Comparison of ENCODE assay signal across 24 cellular contexts in the genomic region with DNA sequence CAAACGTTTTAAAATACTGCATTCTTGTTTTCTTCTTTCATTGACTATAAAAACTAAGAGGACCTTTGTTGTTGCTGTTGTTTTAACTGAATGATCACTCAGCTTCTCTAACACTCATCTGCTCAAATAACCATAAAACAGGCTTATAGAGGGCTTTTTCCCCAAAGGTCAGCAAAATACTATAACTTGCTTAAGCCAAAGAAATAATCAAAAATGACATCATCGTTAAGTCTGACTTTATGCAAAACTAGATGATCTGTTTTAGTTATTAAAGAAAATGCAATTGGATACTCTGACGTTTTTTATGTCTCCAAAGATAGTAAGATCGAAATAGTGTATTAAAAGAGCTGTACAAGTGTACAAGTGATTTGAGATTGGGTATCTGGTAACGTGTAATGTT.
DNase-seq lines count a peak whose midpoint lies in the region; ATAC-seq, FAIRE-seq and TF ChIP-seq lines count a peak whose summit lies in the region.
"Had no signal": no experiment of that assay in that cellular context is flagged by ENCODE, and none has a peak within 500 bp of the region (broad histone marks: within the 10 kb centered on the region; RNA-seq: fewer than 3 reads in every experiment).

No MANE protein-coding gene starts in this region.

- H4K5ac ChIP-seq in H9 (ENCODE audit: insufficient read length, low read depth, low read length) = no peak overlapping the region

- H3K36me3 ChIP-seq in ACC112 (ENCODE audit: insufficient read depth, low read length) (no peaks in the 10 kb centered on the region), K562 (ENCODE audit: control insufficient read depth, insufficient read depth, low read length) (no peaks in the 10 kb centered on the region), neuronal stem cell (replicated peaks in 1 of 2; ENCODE audit: control insufficient read depth in 2 of 2, insufficient read depth in 2 of 2, low read length in 2 of 2) (peaks cover 0 to 40% of the 10 kb centered on the region in 2 donors)
- H3K36me3 ChIP-seq: adrenal gland, colonic mucosa, sigmoid colon, stomach, transverse colon had no signal

- no peak overlapping the region for H2BK120ac ChIP-seq in neuronal stem cell (ENCODE audit: low read depth, low read length)
- no peak overlapping the region for H2BK120ac ChIP-seq in H9 (ENCODE audit: low read depth, low read length, poor library complexity, severe bottlenecking)

- TF ChIP-seq POLR2A in K562 (conservative IDR thresholded peaks at IDR 0.05) = no peak

- H3K79me2 ChIP-seq in ACC112 (ENCODE audit: control insufficient read depth, insufficient read depth, low read length, unreplicated experiment) (no peaks in the 10 kb centered on the region), K562 (ENCODE audit: control insufficient read depth, insufficient read depth, low read length) (no peaks in the 10 kb centered on the region), H9 (ENCODE audit: insufficient read depth, low read length) (no peaks in the 10 kb centered on the region)

- no peak overlapping the region for H4K91ac ChIP-seq in neuronal stem cell (ENCODE audit: low read depth, low read length, poor library complexity)
- no peak overlapping the region for H4K91ac ChIP-seq in H9 (ENCODE audit: insufficient read length, low read depth, low read length)

- intact Hi-C loops in K562 (cut with micrococcal nuclease) = no loop called here

- H2BK12ac ChIP-seq in neuronal stem cell (ENCODE audit: low read length) = no peak overlapping the region
- no peak overlapping the region for H2BK12ac ChIP-seq in H9 (ENCODE audit: insufficient read length, low read depth, low read length)

- H3K79me1 ChIP-seq in neuronal stem cell (ENCODE audit: low read depth, low read length) (no peaks in the 10 kb centered on the region), H9 (ENCODE audit: insufficient read depth, low read depth, low read length, poor library complexity, severe bottlenecking) (no peaks in the 10 kb centered on the region)

- H3K9me3 Mint-ChIP-seq in HFFc6 (no peaks in the 10 kb centered on the region), H9 (no peaks in the 10 kb centered on the region)
- no peaks in the 10 kb centered on the region for H3K9me3 Mint-ChIP-seq in activated T-cell treated with anti-CD3 and anti-CD28 coated beads, Interleukin-2, amount 50 U/mL, for 24 hours

- no peak for FAIRE-seq in K562 (lab: Jason Lieb, UNC)
- FAIRE-seq in frontal cortex (lab: Jason Lieb, UNC) = no peak
- FAIRE-seq: GM19239 had no signal

- H3K56ac ChIP-seq in H9 (ENCODE audit: insufficient read length, low read depth, low read length) = no peak overlapping the region

- CTCF ChIA-PET in K562 (lab: Yijun Ruan, JAX; ENCODE audit: low intra/inter-chr PET ratio) = no interaction called here

- no peak for TF ChIP-seq CTCF in HFFc6 (IDR thresholded peaks at IDR 0.05)
- TF ChIP-seq CTCF in K562 (IDR thresholded peaks at IDR 0.05 in 2 of 3, conservative IDR thresholded peaks at IDR 0.05 in 1 of 3; ENCODE audit: insufficient read depth in 2 of 3, low read depth in 1 of 3, low read length in 3 of 3) = no peak
- TF ChIP-seq CTCF in H9 (conservative IDR thresholded peaks at IDR 0.05) = no peak

- H3K27ac Mint-ChIP-seq in HFFc6 (peak overlapping the region; percentile 80), H9 (peak overlapping the region in 1 of 3 experiments; percentile 8; a peak in 2 of 7 replicates)
- no peak overlapping the region for H3K27ac Mint-ChIP-seq in activated T-cell treated with anti-CD3 and anti-CD28 coated beads, Interleukin-2, amount 50 U/mL, for 24 hours

- in situ Hi-C loops in K562 (cut with MboI) = no loop called here

- H3K9me1 ChIP-seq in K562 (ENCODE audit: control insufficient read depth, insufficient read depth, low read length) = no peaks in the 10 kb centered on the region

- H3K27me3 Mint-ChIP-seq in HFFc6 (ENCODE audit: insufficient read depth) = no peaks in the 10 kb centered on the region; the same call in 1 of the 2 replicates
- no peaks in the 10 kb centered on the region for H3K27me3 Mint-ChIP-seq in activated T-cell treated with anti-CD3 and anti-CD28 coated beads, Interleukin-2, amount 50 U/mL, for 24 hours
- H3K27me3 Mint-ChIP-seq in H9 (ENCODE audit: low read depth) = no peaks in the 10 kb centered on the region
- H3K27me3 Mint-ChIP-seq: progenitor cell of endocrine pancreas had no signal

- H2AFZ ChIP-seq in ACC112 (ENCODE audit: low read length, unreplicated experiment) (peak overlapping the region; percentile 49), K562 (ENCODE audit: low read depth, low read length) (no peak overlapping the region), neuronal stem cell (ENCODE audit: low read length) (no peak overlapping the region), H9 (ENCODE audit: low read length) (no peak overlapping the region)

- H3K4me1 ChIP-seq in ACC112 (ENCODE audit: control insufficient read depth, insufficient read depth, low read length, unreplicated experiment) (peaks cover 30% of the 10 kb centered on the region), K562 (replicated peaks in 1 of 2; ENCODE audit: control insufficient read depth in 2 of 2, insufficient read depth in 2 of 2, low read length in 2 of 2) (no peaks in the 10 kb centered on the region), neuronal stem cell (ENCODE audit: control insufficient read depth in 2 of 2, insufficient read depth in 1 of 2, low read depth in 1 of 2, low read length in 2 of 2) (peaks cover 3 to 15% of the 10 kb centered on the region in 2 donors), H9 (ENCODE audit: insufficient read depth, low read length) (no peaks in the 10 kb centered on the region)
- H3K4me1 ChIP-seq: adrenal gland, colonic mucosa had no signal

- H3K27ac ChIP-seq in ACC112 (ENCODE audit: low read depth, low read length) (peak overlapping the region; percentile 80), K562 (ENCODE audit: extremely low read depth, low read depth, low read length) (no peak overlapping the region), neuronal stem cell (replicated peaks; ENCODE audit: low read length) (peak overlapping the region; percentile 18), H9 (ENCODE audit: insufficient read length, low read depth, low read length) (no peak overlapping the region)
- H3K27ac ChIP-seq: adrenal gland, colonic mucosa, sigmoid colon, SK-N-MC, stomach, transverse colon had no signal

- H3T11ph ChIP-seq in H9 (ENCODE audit: low read length) = no peak overlapping the region

- TF ChIP-seq EP300 in K562 (IDR thresholded peaks at IDR 0.05; ENCODE audit: low read length) = no peak

- WGBS in K562 (ENCODE audit: insufficient coverage, low coverage, missing lambda C conversion rate) = 2% methylated on average over 5 of the region's 5 CpGs
- WGBS in neuronal stem cell (ENCODE audit: extremely low coverage in 2 of 2, insufficient read length in 2 of 2, insufficient replicate concordance in 1 of 2), 2 donors = no CpG with 5 or more reads among the region's 5 CpGs
- WGBS in H9 (ENCODE audit: extremely low coverage, insufficient read length, low lambda C conversion rate) = no CpG with 5 or more reads among the region's 5 CpGs

- no peaks in the 10 kb centered on the region for H3K23me2 ChIP-seq in H9 (ENCODE audit: insufficient read length, low read depth, low read length, poor library complexity, severe bottlenecking)

- H3K4me2 ChIP-seq in K562 (ENCODE audit: insufficient read depth, low read length) (no peak overlapping the region), neuronal stem cell (ENCODE audit: insufficient read depth, low read length, poor library complexity, severe bottlenecking) (no peak overlapping the region), H9 (ENCODE audit: insufficient read depth, insufficient read length, low read length) (no peak overlapping the region)

- POLR2A ChIA-PET in K562 (lab: Yijun Ruan, JAX) = no interaction called here

- peak overlapping the region; percentile 63 for H3K4me3 Mint-ChIP-seq in HFFc6
- no peak overlapping the region for H3K4me3 Mint-ChIP-seq in activated T-cell treated with anti-CD3 and anti-CD28 coated beads, Interleukin-2, amount 50 U/mL, for 24 hours
- no peak overlapping the region for H3K4me3 Mint-ChIP-seq in H9

- no peak for TF ChIP-seq RAD21 in K562 (CRISPR knock-in tag; conservative IDR thresholded peaks at IDR 0.05 in 1 of 2, IDR thresholded peaks at IDR 0.05 in 1 of 2)

- H3K4me1 Mint-ChIP-seq in HFFc6 (ENCODE audit: low read depth) = peaks cover 47% of the 10 kb centered on the region
- H3K4me1 Mint-ChIP-seq in activated T-cell treated with anti-CD3 and anti-CD28 coated beads, Interleukin-2, amount 50 U/mL, for 24 hours (ENCODE audit: low read depth) = no peaks in the 10 kb centered on the region
- peaks cover 7 to 21% of the 10 kb centered on the region in 2 experiments for H3K4me1 Mint-ChIP-seq in H9

- H3K36me3 Mint-ChIP-seq in HFFc6 (ENCODE audit: low read depth) (peaks cover 23% of the 10 kb centered on the region), H9 (ENCODE audit: insufficient read depth in 1 of 3, low read depth in 3 of 3) (peaks cover 2 to 24% (median 11%) of the 10 kb centered on the region in 3 experiments; a peak in 4 of 7 replicates)
- H3K36me3 Mint-ChIP-seq in activated T-cell treated with anti-CD3 and anti-CD28 coated beads, Interleukin-2, amount 50 U/mL, for 24 hours (ENCODE audit: low read depth) = no peaks in the 10 kb centered on the region

- no TSS peak for BruUV-seq in K562 (replicated peaks; lab: Mats Ljungman, UMichigan)

- H3K27me3 ChIP-seq in ACC112 (ENCODE audit: insufficient read depth, low read length) (no peaks in the 10 kb centered on the region), K562 (ENCODE audit: control insufficient read depth in 2 of 2, insufficient read depth in 2 of 2, low read length in 2 of 2) (no peaks in the 10 kb centered on the region), neuronal stem cell (ENCODE audit: control insufficient read depth in 3 of 3, insufficient read depth in 3 of 3, low read depth in 1 of 3, low read length in 3 of 3) (no peaks in the 10 kb centered on the region), H9 (ENCODE audit: insufficient read depth, low read length) (no peaks in the 10 kb centered on the region)
- H3K27me3 ChIP-seq: adrenal gland, colonic mucosa, sigmoid colon, stomach, transverse colon had no signal

- no peaks in the 10 kb centered on the region for H3K9me3 ChIP-seq in K562 (replicated peaks; ENCODE audit: control insufficient read depth, insufficient read depth, low read depth, low read length)
- H3K9me3 ChIP-seq in neuronal stem cell (replicated peaks in 1 of 2; ENCODE audit: control insufficient read depth in 2 of 2, insufficient read depth in 1 of 2, low read depth in 1 of 2, low read length in 2 of 2) = no peaks in the 10 kb centered on the region
- no peaks in the 10 kb centered on the region for H3K9me3 ChIP-seq in H9 (ENCODE audit: control insufficient read depth, low read depth, low read length)
- H3K9me3 ChIP-seq: adrenal gland, colonic mucosa, sigmoid colon, stomach, transverse colon had no signal

- H2AK5ac ChIP-seq in neuronal stem cell (ENCODE audit: low read depth, low read length) (no peak overlapping the region), H9 (ENCODE audit: insufficient read length, low read length) (no peak overlapping the region)

- H3K23ac ChIP-seq in neuronal stem cell (ENCODE audit: low read depth, low read length, poor library complexity) = no peak overlapping the region
- no peak overlapping the region for H3K23ac ChIP-seq in H9 (ENCODE audit: insufficient read length, low read depth, low read length)

- no peak overlapping the region for H2BK5ac ChIP-seq in neuronal stem cell (ENCODE audit: low read length)
- no peak overlapping the region for H2BK5ac ChIP-seq in H9 (ENCODE audit: insufficient read length, low read length)

- no peak overlapping the region for H2BK15ac ChIP-seq in neuronal stem cell (ENCODE audit: low read length)
- no peak overlapping the region for H2BK15ac ChIP-seq in H9 (ENCODE audit: low read depth, low read length)

- no peak for DNase-seq in HFFc6
- DNase-seq in K562 (ENCODE audit: extremely low read depth in 1 of 4, low spot score in 3 of 4) = no peak
- DNase-seq in neuronal stem cell (ENCODE audit: low spot score) = no peak
- no peak for DNase-seq in frontal cortex (ENCODE audit: low spot score in 2 of 2)
- no peak for DNase-seq in activated T-cell treated with anti-CD3 and anti-CD28 coated beads, Interleukin-2, amount 50 U/mL, for 24 hours
- no peak for DNase-seq in H9
- DNase-seq in NCI-H1417 treated with DMSO at 0.1 percent for 48 hours (lab: John Stamatoyannopoulos, UW) = no peak
- DNase-seq: activated CD4-positive, alpha-beta T cell treated with anti-CD3 and anti-CD28 coated beads for 4 hours; activated CD8-positive, alpha-beta memory T cell treated with anti-CD3 and anti-CD28 coated beads for 24 hours; activated T-cell treated with anti-CD3 and anti-CD28 coated beads, Interleukin-2, amount 50 U/mL, for 1 hour; adrenal gland; C1 segment of cervical spinal cord; colonic mucosa; NCI-H1694 treated with DMSO at 0.1 percent for 48 hours; RPMI8226; sigmoid colon; stimulated activated CD8-positive, alpha-beta memory T cell treated with anti-CD3 and anti-CD28 coated beads, Interleukin-4, amount 100 ng/mL, for 48 hours; T-helper 2 cell; transverse colon had no signal

- H2BK20ac ChIP-seq in H9 (ENCODE audit: low read depth, low read length, poor library complexity, severe bottlenecking) = no peak overlapping the region

- no peak for ATAC-seq in K562

- H4K20me1 ChIP-seq in K562 (replicated peaks; ENCODE audit: control insufficient read depth, insufficient read depth, low read length) (no peaks in the 10 kb centered on the region), H9 (ENCODE audit: control insufficient read depth, insufficient read depth, insufficient read length) (no peaks in the 10 kb centered on the region)

- H3K18ac ChIP-seq in neuronal stem cell (ENCODE audit: low read length) (no peak overlapping the region), H9 (ENCODE audit: insufficient read length, low read depth, low read length) (no peak overlapping the region)

- H3K9ac ChIP-seq in K562 (ENCODE audit: insufficient read depth in 1 of 2, low read depth in 2 of 2, low read length in 2 of 2) (no peak overlapping the region), neuronal stem cell (ENCODE audit: low read depth, low read length, poor library complexity) (no peak overlapping the region), H9 (ENCODE audit: extremely low read depth, insufficient read length, low read length) (no peak overlapping the region)

- H3K14ac ChIP-seq in neuronal stem cell (ENCODE audit: low read length) = no peak overlapping the region
- no peak overlapping the region for H3K14ac ChIP-seq in H9 (ENCODE audit: insufficient read depth, low read length)

- peak overlapping the region; percentile 42; the same call in 1 of the 2 replicates for H3K4me3 ChIP-seq in ACC112 (ENCODE audit: low read depth, low read length)
- H3K4me3 ChIP-seq in K562 = no peak overlapping the region
- no peak overlapping the region for H3K4me3 ChIP-seq in neuronal stem cell (ENCODE audit: low read length in 2 of 2)
- H3K4me3 ChIP-seq: adrenal gland, colonic mucosa, sigmoid colon, SK-N-MC, stomach, transverse colon had no signal

- H4K8ac ChIP-seq in neuronal stem cell (ENCODE audit: low read depth, low read length) = no peak overlapping the region
- H4K8ac ChIP-seq in H9 (replicated peaks; ENCODE audit: insufficient read length, low read depth, low read length) = no peak overlapping the region

- H3K4ac ChIP-seq in neuronal stem cell (ENCODE audit: low read length) (no peak overlapping the region), H9 (ENCODE audit: low read depth, low read length) (no peak overlapping the region)

Comparison
In these comparisons a context has a peak if more than half of its experiments do, and no peak if none do; other contexts are left out.
1. H3K27ac ChIP-seq: peak in ACC112 (single experiment) and neuronal stem cell (single experiment); none in K562 (single experiment) and H9 (single experiment).